ENCODE assay signal across 2 cellular contexts in genomic region chrX:133865761-133866470, GRCh38.
TF ChIP-seq lines count a peak whose summit lies in the region.

No MANE protein-coding gene starts in this region.

TF ChIP-seq in HepG2, 621 proteins besides CTCF, POLR2A, EP300 and RAD21:
- TF ChIP-seq SRSF9 (IDR thresholded peaks at IDR 0.05; ENCODE audit: borderline replicate concordance, insufficient read depth, low read depth, low read length, poor library complexity, severe bottlenecking) (no peak), GMEB2 (CRISPR knock-in tag; IDR thresholded peaks at IDR 0.05; ENCODE audit: low read depth) (no peak), ZNF143 (CRISPR knock-in tag; IDR thresholded peaks at IDR 0.05) (no peak), RBM22 (optimal IDR thresholded peaks at IDR 0.05; ENCODE audit: low read length) (peak; percentile 76), TOPORS (CRISPR knock-in tag; IDR thresholded peaks at IDR 0.05) (no peak)

TF ChIP-seq in H1, 55 proteins besides CTCF, POLR2A, EP300 and RAD21:
- TF ChIP-seq CEBPB (IDR thresholded peaks at IDR 0.05; ENCODE audit: low read depth, low read length) (no peak), KDM5A (IDR thresholded peaks at IDR 0.05; ENCODE audit: low read length) (no peak), SP4 (IDR thresholded peaks at IDR 0.05; ENCODE audit: low read length) (no peak), JUN (IDR thresholded peaks at IDR 0.05; ENCODE audit: low read depth, low read length) (no peak), TAF7 (optimal IDR thresholded peaks at IDR 0.05; ENCODE audit: borderline replicate concordance, low read depth, low read length) (no peak)
